6 cellular contexts compared by ENCODE assay signal in genomic region chr1:60421965-60422364, GRCh38.
"Had no signal": no experiment of that assay in that cellular context is flagged by ENCODE, and none has a peak within 500 bp of the region (broad histone marks: within the 10 kb centered on the region; RNA-seq: fewer than 3 reads in every experiment).

No MANE protein-coding gene starts in this region.

- H3K27ac Mint-ChIP-seq: H9 had no signal

- H3K27ac ChIP-seq: GM23248, KMS-11 had no signal

- H3K4me2 ChIP-seq: KMS-11 had no signal

- H3K4me3 ChIP-seq: GM23248 had no signal

- H3K36me3 Mint-ChIP-seq: IgD-negative memory B cell had no signal

- H2AFZ ChIP-seq: GM23248 had no signal

- DNase-seq: GM23248, H9, HCEC 1CT, KBM-7 had no signal

- H3K4me1 Mint-ChIP-seq: H9, IgD-negative memory B cell had no signal

- H3K27me3 Mint-ChIP-seq: IgD-negative memory B cell had no signal

- H3K4me3 Mint-ChIP-seq: H9, IgD-negative memory B cell had no signal

- H3K9ac ChIP-seq: GM23248, KMS-11 had no signal
